1 cellular context compared by ENCODE assay signal in the genomic region with DNA sequence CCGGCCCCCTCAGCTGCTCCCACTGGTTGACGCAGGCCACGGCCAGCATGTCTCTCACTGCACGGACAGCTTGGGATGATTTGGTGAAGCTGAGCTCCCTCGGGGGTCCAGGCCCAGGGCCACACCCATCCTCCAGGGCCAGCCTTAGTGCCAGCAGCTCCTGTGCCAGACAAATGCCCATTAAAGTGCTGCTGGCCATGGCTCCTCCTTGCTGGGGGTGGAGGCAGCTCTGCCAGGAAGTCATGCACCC.
TF ChIP-seq lines count a peak whose summit lies in the region.

No MANE protein-coding gene starts in this region.

TF ChIP-seq in HCT116, 20 proteins besides CTCF, POLR2A, EP300 and RAD21 (continued from another document):
- no peak for TF ChIP-seq POLR2AphosphoS5 (IDR thresholded peaks at IDR 0.05; ENCODE audit: low read depth, low read length)
- TF ChIP-seq CEBPB (IDR thresholded peaks at IDR 0.05; ENCODE audit: low read depth) = no peak
- TF ChIP-seq, protein P1, sequence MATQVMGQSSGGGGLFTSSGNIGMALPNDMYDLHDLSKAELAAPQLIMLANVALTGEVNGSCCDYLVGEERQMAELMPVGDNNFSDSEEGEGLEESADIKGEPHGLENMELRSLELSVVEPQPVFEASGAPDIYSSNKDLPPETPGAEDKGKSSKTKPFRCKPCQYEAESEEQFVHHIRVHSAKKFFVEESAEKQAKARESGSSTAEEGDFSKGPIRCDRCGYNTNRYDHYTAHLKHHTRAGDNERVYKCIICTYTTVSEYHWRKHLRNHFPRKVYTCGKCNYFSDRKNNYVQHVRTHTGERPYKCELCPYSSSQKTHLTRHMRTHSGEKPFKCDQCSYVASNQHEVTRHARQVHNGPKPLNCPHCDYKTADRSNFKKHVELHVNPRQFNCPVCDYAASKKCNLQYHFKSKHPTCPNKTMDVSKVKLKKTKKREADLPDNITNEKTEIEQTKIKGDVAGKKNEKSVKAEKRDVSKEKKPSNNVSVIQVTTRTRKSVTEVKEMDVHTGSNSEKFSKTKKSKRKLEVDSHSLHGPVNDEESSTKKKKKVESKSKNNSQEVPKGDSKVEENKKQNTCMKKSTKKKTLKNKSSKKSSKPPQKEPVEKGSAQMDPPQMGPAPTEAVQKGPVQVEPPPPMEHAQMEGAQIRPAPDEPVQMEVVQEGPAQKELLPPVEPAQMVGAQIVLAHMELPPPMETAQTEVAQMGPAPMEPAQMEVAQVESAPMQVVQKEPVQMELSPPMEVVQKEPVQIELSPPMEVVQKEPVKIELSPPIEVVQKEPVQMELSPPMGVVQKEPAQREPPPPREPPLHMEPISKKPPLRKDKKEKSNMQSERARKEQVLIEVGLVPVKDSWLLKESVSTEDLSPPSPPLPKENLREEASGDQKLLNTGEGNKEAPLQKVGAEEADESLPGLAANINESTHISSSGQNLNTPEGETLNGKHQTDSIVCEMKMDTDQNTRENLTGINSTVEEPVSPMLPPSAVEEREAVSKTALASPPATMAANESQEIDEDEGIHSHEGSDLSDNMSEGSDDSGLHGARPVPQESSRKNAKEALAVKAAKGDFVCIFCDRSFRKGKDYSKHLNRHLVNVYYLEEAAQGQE (IDR thresholded peaks at IDR 0.05; ENCODE audit: low read depth) = no peak
- no peak for TF ChIP-seq EGR1 (IDR thresholded peaks at IDR 0.05; ENCODE audit: low read depth)
- no peak for TF ChIP-seq TCF7L2 (IDR thresholded peaks at IDR 0.05; ENCODE audit: borderline replicate concordance, extremely low read depth, insufficient read depth, insufficient read length)
- TF ChIP-seq ZNF274 (IDR thresholded peaks at IDR 0.05; ENCODE audit: low read depth, low read length) = no peak
- no peak for TF ChIP-seq EZH2phosphoT487 (IDR thresholded peaks at IDR 0.05; ENCODE audit: borderline replicate concordance)
- TF ChIP-seq ZFX (IDR thresholded peaks at IDR 0.05) = no peak
- no peak for TF ChIP-seq SRF (IDR thresholded peaks at IDR 0.05; ENCODE audit: low read depth)
TF ChIP-seq in HCT116: peak in this region for 0.
